ENCODE assay signal across 23 cellular contexts in genomic region chr11:36251716-36252307, GRCh38. TPM values are rescaled to one million over a fixed set of nuclear protein-coding genes. Genes with fewer than 3 reads are reported as not detected.
DNase-seq lines count a peak whose midpoint lies in the region; ATAC-seq and TF ChIP-seq lines count a peak whose summit lies in the region.
"Had no signal": no experiment of that assay in that cellular context is flagged by ENCODE, and none has a peak within 500 bp of the region (broad histone marks: within the 10 kb centered on the region; RNA-seq: fewer than 3 reads in every experiment).

No MANE protein-coding gene starts in this region.

- H3K9me3 Mint-ChIP-seq in progenitor cell of endocrine pancreas (ENCODE audit: low read depth) = peaks cover 8% of the 10 kb centered on the region

- H3K27me3 Mint-ChIP-seq in progenitor cell of endocrine pancreas = no peaks in the 10 kb centered on the region

- TF ChIP-seq CTCF in progenitor cell of endocrine pancreas (IDR thresholded peaks at IDR 0.05; ENCODE audit: unreplicated experiment) (no peak), foreskin keratinocyte (conservative IDR thresholded peaks at IDR 0.05) (no peak)

- H3K4me3 Mint-ChIP-seq in progenitor cell of endocrine pancreas (ENCODE audit: low read depth) = no peak overlapping the region
- H3K4me3 Mint-ChIP-seq: CD4-positive, alpha-beta memory T cell had no signal

- DNase-seq in ELF-1 (ENCODE audit: low read depth, low spot score) (peak; percentile 64), SK-MEL-5 (ENCODE audit: low read depth, low spot score) (peak; percentile 59), medulla oblongata (ENCODE audit: extremely low spot score) (peak; percentile 66), progenitor cell of endocrine pancreas (ENCODE audit: low spot score, unreplicated experiment) (no peak), HuH-7.5 (ENCODE audit: low spot score) (no peak), foreskin keratinocyte (no peak), ureter (ENCODE audit: low spot score) (no peak), activated T-cell treated with anti-CD3 and anti-CD28 coated beads for 4 hours (no peak)
- DNase-seq: CD4-positive, alpha-beta memory T cell; DND-41; MM.1S; NCI-H1092; NCI-H1436; NCI-H1930; NCI-H2171; NCI-H345; NCI-H82; Peyer's patch had no signal

- peaks cover 6% of the 10 kb centered on the region for H3K4me1 Mint-ChIP-seq in progenitor cell of endocrine pancreas (ENCODE audit: low read depth)
- H3K4me1 Mint-ChIP-seq: CD4-positive, alpha-beta memory T cell had no signal

- H3K27ac Mint-ChIP-seq in progenitor cell of endocrine pancreas = peak overlapping the region; percentile 64
- H3K27ac Mint-ChIP-seq: CD4-positive, alpha-beta memory T cell had no signal

- no peaks in the 10 kb centered on the region for H3K36me3 Mint-ChIP-seq in progenitor cell of endocrine pancreas (ENCODE audit: insufficient read depth)
- H3K36me3 Mint-ChIP-seq: CD4-positive, alpha-beta memory T cell had no signal

- ATAC-seq in foreskin keratinocyte = no peak
- ATAC-seq: HCT116, K562 had no signal

- H3K27me3 ChIP-seq in foreskin keratinocyte = peaks cover 16% of the 10 kb centered on the region
- H3K27me3 ChIP-seq: BLaER1, Peyer's patch had no signal

- H3K4me1 ChIP-seq in foreskin keratinocyte = peaks cover 15% of the 10 kb centered on the region
- H3K4me1 ChIP-seq: Peyer's patch had no signal

- H3K27ac ChIP-seq in foreskin keratinocyte = no peak overlapping the region
- H3K27ac ChIP-seq: BLaER1, Peyer's patch had no signal

- in situ Hi-C loops in SK-MEL-5 (cut with HindIII; ENCODE audit: low pct_unique_long_range_greater_than_20kb, low sequenced_read_pairs) = no loop called here

RNA-seq across cellular contexts. Expression of gene COMMD9, which starts 37.4 kb away (rescaled TPM):
- total RNA-seq in SK-MEL-5 (2014; rRNA removed; shearing (Covaris generic)) = 111 and 124 TPM in 2 replicates
- 86.2 and 88.4 TPM in 2 replicates for polyA plus RNA-seq in SK-MEL-5 (2015; cell fraction: cytosol; rRNA removed)
- 64.1 and 85.6 TPM in 2 replicates for polyA plus RNA-seq in SK-MEL-5 (2015; cell fraction: nucleus; rRNA removed)
- total RNA-seq in progenitor cell of endocrine pancreas (70.8 and 79.7 TPM in 2 replicates), foreskin keratinocyte (51.1 and 62.8 TPM in 2 replicates), ureter (55.9 TPM)
- polyA plus RNA-seq in foreskin keratinocyte = 72.4 and 75.3 TPM in 2 replicates

RNA-seq across cellular contexts. Expression of gene PRR5L, which starts 44.3 kb away (rescaled TPM):
- total RNA-seq in SK-MEL-5 (2014; rRNA removed; shearing (Covaris generic)) = 3.2 and 6.5 TPM in 2 replicates
- polyA plus RNA-seq in SK-MEL-5 (2015; cell fraction: cytosol; rRNA removed) = 1.6 and 2.1 TPM in 2 replicates
- 3.0 and 3.6 TPM in 2 replicates for polyA plus RNA-seq in SK-MEL-5 (2015; cell fraction: nucleus; rRNA removed)
- total RNA-seq in progenitor cell of endocrine pancreas (1.7 and 2.0 TPM in 2 replicates), foreskin keratinocyte (39.0 and 39.9 TPM in 2 replicates), ureter (32.9 TPM)
- polyA plus RNA-seq in foreskin keratinocyte = 24.2 and 25.0 TPM in 2 replicates
- total RNA-seq: G401, OCI-LY7 had no signal

Comparison
In these comparisons a context has a peak if more than half of its experiments do, and no peak if none do; other contexts are left out.
1. DNase-seq: peak in ELF-1 (single experiment), SK-MEL-5 (single experiment) and medulla oblongata (single experiment); none in progenitor cell of endocrine pancreas (single experiment), HuH-7.5 (single experiment), foreskin keratinocyte (0 of 2), ureter (single experiment) and activated T-cell treated with anti-CD3 and anti-CD28 coated beads for 4 hours (single experiment).